In the genomic region with DNA sequence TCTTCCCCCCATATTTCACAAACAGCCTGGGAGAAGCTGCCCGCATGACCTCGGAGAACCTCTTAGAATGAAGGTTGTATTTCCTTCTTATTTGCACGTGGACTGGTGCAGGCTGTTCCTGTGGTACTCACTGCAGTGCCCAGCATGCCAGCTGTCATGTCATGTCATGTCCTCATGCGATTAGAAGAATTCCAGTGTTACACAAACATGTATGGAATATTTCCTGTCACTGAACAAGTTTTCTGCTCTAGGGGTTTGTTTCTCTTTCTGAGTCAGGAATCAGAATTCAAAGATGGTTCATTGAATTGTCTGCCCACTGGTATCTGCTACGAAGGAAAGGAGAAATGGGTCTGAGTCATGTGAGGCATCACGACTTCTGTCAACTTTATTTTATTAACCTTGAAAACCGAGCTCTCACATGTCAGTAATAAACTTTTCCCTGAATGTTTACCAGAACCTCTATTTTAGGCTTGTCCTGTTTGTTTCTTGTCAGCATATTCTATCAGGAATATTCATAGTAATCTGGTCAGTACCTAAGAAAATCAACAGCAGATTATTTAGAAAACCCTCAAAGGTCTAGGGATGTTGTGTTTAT, we compare ENCODE assay signal across 13 cellular contexts.
"Had no signal": no experiment of that assay in that cellular context is flagged by ENCODE, and none has a peak within 500 bp of the region (broad histone marks: within the 10 kb centered on the region; RNA-seq: fewer than 3 reads in every experiment).

No MANE protein-coding gene starts in this region.

- DNase-seq: activated CD4-positive, alpha-beta T cell treated with anti-CD3 and anti-CD28 coated beads, Interleukin-2, amount 50 U/mL, for 1 hour; activated CD4-positive, CD25-positive, alpha-beta regulatory T cell; activated naive CD4-positive, alpha-beta T cell treated with anti-CD3 and anti-CD28 coated beads, Interleukin-2, amount 10 ng/mL, durations not matched to agents 7 days and 5 days; activated T-cell treated with anti-CD3 and anti-CD28 coated beads for 4 hours; glutamatergic neuron; left lung; mesenchymal stem cell; SK-N-SH; stimulated activated CD4-positive, alpha-beta T cell treated with anti-CD3 and anti-CD28 coated beads, Interleukin-1b, Interleukin-23, amount 100 ng/mL, for 48 hours; stimulated activated naive B cell treated with anti-CD40 and anti-IgM and Interleukin-4, amounts not matched to agents 10 μg/mL and 1 μg/mL and 100 μg/mL, for 72 hours; upper lobe of right lung had no signal

- H3K27ac ChIP-seq: left lung, upper lobe of right lung had no signal

- H3K36me3 ChIP-seq: left lung, upper lobe of right lung had no signal

- H3K27me3 ChIP-seq: left lung, upper lobe of right lung had no signal

- H3K9me3 ChIP-seq: SK-N-SH, upper lobe of right lung had no signal

- ATAC-seq: activated T-helper 17 cell treated with anti-CD3 and anti-CD28 coated beads, Interleukin-2, amount 50 U/mL, for 72 hours; left lung; stimulated activated naive B cell treated with anti-CD40 and anti-IgM and Interleukin-4, amounts not matched to agents 10 μg/mL and 1 μg/mL and 100 μg/mL, for 72 hours; upper lobe of right lung had no signal

- FAIRE-seq: TTC549 had no signal

- H3K4me3 ChIP-seq: left lung, upper lobe of right lung had no signal

- H3K4me1 ChIP-seq: upper lobe of right lung had no signal
